ENCODE assay signal across 9 cellular contexts in the genomic region with DNA sequence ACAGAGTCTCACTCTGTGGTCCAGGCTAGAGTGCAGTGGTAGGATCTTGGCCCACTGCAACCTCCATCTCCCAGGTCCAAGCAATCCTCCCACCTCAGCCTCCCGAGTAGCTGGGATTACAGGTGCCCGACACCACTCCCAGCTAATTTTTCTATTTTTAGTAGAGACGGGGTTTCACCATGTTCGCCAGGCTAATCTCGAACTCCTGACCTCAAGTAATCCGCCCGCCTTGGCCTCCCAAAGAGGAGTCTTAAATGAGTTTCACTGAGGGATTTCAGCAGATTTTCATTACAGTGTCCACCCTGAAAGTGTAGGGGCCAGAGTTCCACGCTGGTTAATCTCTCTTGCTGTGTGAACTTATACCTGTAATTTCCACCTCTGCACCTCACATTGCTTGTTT. TPM values are rescaled to one million over a fixed set of nuclear protein-coding genes. Genes with fewer than 3 reads are reported as not detected.
DNase-seq lines count a peak whose midpoint lies in the region; ATAC-seq, FAIRE-seq and TF ChIP-seq lines count a peak whose summit lies in the region.
"Had no signal": no experiment of that assay in that cellular context is flagged by ENCODE, and none has a peak within 500 bp of the region (broad histone marks: within the 10 kb centered on the region; RNA-seq: fewer than 3 reads in every experiment).

No MANE protein-coding gene starts in this region.

- peak overlapping the region; percentile 100 for H3K4me3 Mint-ChIP-seq in activated naive CD8-positive, alpha-beta T cell
- H3K4me3 Mint-ChIP-seq in osteocyte (ENCODE audit: unreplicated experiment): peak overlapping the region; percentile 99

- peak; percentile 12 for ATAC-seq in GM18505 (IDR thresholded peaks at IDR 0.05; ENCODE audit: unreplicated experiment)
- ATAC-seq in HG03354 (IDR thresholded peaks at IDR 0.05; ENCODE audit: poor library complexity, severe bottlenecking, unreplicated experiment): peak; percentile 4

- TF ChIP-seq POLR2A in GM18505 (IDR thresholded peaks at IDR 0.05; ENCODE audit: borderline replicate concordance, extremely low read depth, insufficient read depth, insufficient read length): no peak

- H3K36me3 Mint-ChIP-seq in activated naive CD8-positive, alpha-beta T cell: peaks cover 23% of the 10 kb centered on the region
- peaks cover 31% of the 10 kb centered on the region for H3K36me3 Mint-ChIP-seq in osteocyte (ENCODE audit: unreplicated experiment)

- no peak for FAIRE-seq in D721Med (lab: Jason Lieb, UNC)
- FAIRE-seq: colon, H1 had no signal

- peak overlapping the region; percentile 98 for H3K27ac Mint-ChIP-seq in activated naive CD8-positive, alpha-beta T cell
- H3K27ac Mint-ChIP-seq in osteocyte (ENCODE audit: unreplicated experiment): peak overlapping the region; percentile 10

- H3K4me1 Mint-ChIP-seq in activated naive CD8-positive, alpha-beta T cell (ENCODE audit: low read depth): peaks cover 32% of the 10 kb centered on the region
- peaks cover 31% of the 10 kb centered on the region for H3K4me1 Mint-ChIP-seq in osteocyte (ENCODE audit: unreplicated experiment)

- DNase-seq in osteocyte (ENCODE audit: extremely low spot score, unreplicated experiment) (no peak), DMS 273 treated with DMSO at 0.1 percent for 48 hours (lab: John Stamatoyannopoulos, UW) (no peak), D721Med (ENCODE audit: insufficient read length, low spot score) (no peak), AG20443 (ENCODE audit: low spot score) (no peak)

- TF ChIP-seq CTCF in osteocyte (IDR thresholded peaks at IDR 0.05) (no peak), D721Med (IDR thresholded peaks at IDR 0.05; ENCODE audit: insufficient read depth, missing control alignments) (no peak)

- H3K27me3 Mint-ChIP-seq in activated naive CD8-positive, alpha-beta T cell: no peaks in the 10 kb centered on the region
- H3K27me3 Mint-ChIP-seq in osteocyte (ENCODE audit: unreplicated experiment): peaks cover 9% of the 10 kb centered on the region

- H3K9me3 Mint-ChIP-seq in activated naive CD8-positive, alpha-beta T cell (ENCODE audit: low read depth): no peaks in the 10 kb centered on the region
- H3K9me3 Mint-ChIP-seq in osteocyte (ENCODE audit: unreplicated experiment): no peaks in the 10 kb centered on the region

RNA-seq across cellular contexts. Expression of gene RPS3, which starts 0.4 kb away (rescaled TPM):
- total RNA-seq in osteocyte: 2,093 and 2,150 TPM in 2 replicates

RNA-seq across cellular contexts. Expression of gene KLHL35, which starts 34.1 kb away (rescaled TPM):
- total RNA-seq in osteocyte: 2.3 and 2.8 TPM in 2 replicates

RNA-seq across cellular contexts. Expression of gene ARRB1, which starts 47.4 kb away (rescaled TPM):
- total RNA-seq in osteocyte: 11.3 and 13.2 TPM in 2 replicates
